20 cellular contexts compared by ENCODE assay signal in the genomic region with DNA sequence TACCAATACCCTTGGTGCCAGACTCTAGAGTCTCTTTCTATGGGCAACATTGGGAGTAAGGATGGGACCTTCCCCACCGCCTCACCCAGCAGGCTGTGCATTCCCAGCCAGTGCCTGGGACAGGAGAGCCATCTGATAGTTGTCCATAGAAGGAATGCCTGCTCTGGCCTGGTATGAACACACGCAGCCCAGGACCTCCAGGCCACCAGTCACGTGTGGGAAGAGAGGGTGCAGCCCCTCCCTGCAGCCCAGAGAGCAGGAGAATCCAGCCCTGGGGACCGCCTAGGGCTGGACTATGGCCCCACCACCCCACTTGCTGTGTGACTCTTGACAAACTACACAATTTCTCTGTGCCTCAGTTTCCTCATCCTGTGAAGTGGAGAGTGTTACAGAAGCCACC.
"Had no signal": no experiment of that assay in that cellular context is flagged by ENCODE, and none has a peak within 500 bp of the region (broad histone marks: within the 10 kb centered on the region; RNA-seq: fewer than 3 reads in every experiment).

No MANE protein-coding gene starts in this region.

- DNase-seq: activated CD4-positive, alpha-beta memory T cell treated with anti-CD3 and anti-CD28 coated beads, Interleukin-2, amount 10 ng/mL, durations not matched to agents 7 days and 5 days; activated effector memory CD4-positive, alpha-beta T cell treated with anti-CD3 and anti-CD28 coated beads, Interleukin-2, amount 50 U/mL, for 16 hours; activated T-cell treated with anti-CD3 and anti-CD28 coated beads, Interleukin-2, amount 50 U/mL, for 4 hours; adrenal gland; endodermal cell; head of caudate nucleus; immature natural killer cell; midbrain; nucleus accumbens; stimulated activated CD4-positive, alpha-beta T cell treated with anti-CD3 and anti-CD28 coated beads, Interleukin-2, amount 100 ng/mL, for 24 hours; T-helper 1 cell; WERI-Rb-1 had no signal

- H3K36me3 Mint-ChIP-seq: activated naive CD4-positive, alpha-beta T cell treated with anti-CD3 and anti-CD28 coated beads, Interleukin-2, amount 50 U/mL, for 24 hours; stimulated activated effector memory CD8-positive, alpha-beta T cell treated with anti-CD3 and anti-CD28 coated beads, Interleukin-12 subunit alpha, Interleukin-12 subunit beta, amount 100 ng/mL, for 72 hours had no signal

- ATAC-seq: activated T-cell treated with anti-CD3 and anti-CD28 coated beads, Interleukin-2, amount 50 U/mL, for 4 hours; sciatic nerve; stimulated activated effector memory CD8-positive, alpha-beta T cell treated with anti-CD3 and anti-CD28 coated beads, Interleukin-12 subunit alpha, Interleukin-12 subunit beta, amount 100 ng/mL, for 72 hours had no signal

- H3K4me1 ChIP-seq: adrenal gland had no signal

- H3K36me3 ChIP-seq: adrenal gland, thyroid gland, WERI-Rb-1 had no signal

- H3K27ac ChIP-seq: adrenal gland, dorsolateral prefrontal cortex, WERI-Rb-1 had no signal

- H3K4me3 ChIP-seq: adrenal gland, dorsolateral prefrontal cortex, lung, thyroid gland had no signal

- H3K27me3 Mint-ChIP-seq: activated naive CD4-positive, alpha-beta T cell treated with anti-CD3 and anti-CD28 coated beads, Interleukin-2, amount 50 U/mL, for 24 hours; progenitor cell of endocrine pancreas had no signal

- H3K27ac Mint-ChIP-seq: activated CD4-positive, alpha-beta memory T cell treated with anti-CD3 and anti-CD28 coated beads, Interleukin-2, amount 10 ng/mL, durations not matched to agents 7 days and 5 days; activated naive CD4-positive, alpha-beta T cell treated with anti-CD3 and anti-CD28 coated beads, Interleukin-2, amount 50 U/mL, for 24 hours; progenitor cell of endocrine pancreas; stimulated activated effector memory CD8-positive, alpha-beta T cell treated with anti-CD3 and anti-CD28 coated beads, Interleukin-12 subunit alpha, Interleukin-12 subunit beta, amount 100 ng/mL, for 72 hours had no signal

- H3K9me3 ChIP-seq: adrenal gland, thyroid gland had no signal

- H3K4me1 Mint-ChIP-seq: activated CD4-positive, alpha-beta memory T cell treated with anti-CD3 and anti-CD28 coated beads, Interleukin-2, amount 10 ng/mL, durations not matched to agents 7 days and 5 days; activated naive CD4-positive, alpha-beta T cell treated with anti-CD3 and anti-CD28 coated beads, Interleukin-2, amount 50 U/mL, for 24 hours had no signal

- H3K9me3 Mint-ChIP-seq: activated CD4-positive, alpha-beta memory T cell treated with anti-CD3 and anti-CD28 coated beads, Interleukin-2, amount 10 ng/mL, durations not matched to agents 7 days and 5 days; activated naive CD4-positive, alpha-beta T cell treated with anti-CD3 and anti-CD28 coated beads, Interleukin-2, amount 50 U/mL, for 24 hours; activated T-cell treated with anti-CD3 and anti-CD28 coated beads, Interleukin-2, amount 50 U/mL, for 4 hours; endodermal cell; immature natural killer cell; stimulated activated effector memory CD8-positive, alpha-beta T cell treated with anti-CD3 and anti-CD28 coated beads, Interleukin-12 subunit alpha, Interleukin-12 subunit beta, amount 100 ng/mL, for 72 hours had no signal

- H3K4me3 Mint-ChIP-seq: activated CD4-positive, alpha-beta memory T cell treated with anti-CD3 and anti-CD28 coated beads, Interleukin-2, amount 10 ng/mL, durations not matched to agents 7 days and 5 days; activated naive CD4-positive, alpha-beta T cell treated with anti-CD3 and anti-CD28 coated beads, Interleukin-2, amount 50 U/mL, for 24 hours; activated T-cell treated with anti-CD3 and anti-CD28 coated beads, Interleukin-2, amount 50 U/mL, for 4 hours; endodermal cell; immature natural killer cell; stimulated activated effector memory CD8-positive, alpha-beta T cell treated with anti-CD3 and anti-CD28 coated beads, Interleukin-12 subunit alpha, Interleukin-12 subunit beta, amount 100 ng/mL, for 72 hours had no signal

- FAIRE-seq: frontal cortex had no signal

- H3K27me3 ChIP-seq: adrenal gland, dorsolateral prefrontal cortex, thyroid gland had no signal
